17 cellular contexts compared by ENCODE assay signal in genomic region chr7:142308918-142309317, GRCh38. TPM values are rescaled to one million over a fixed set of nuclear protein-coding genes. Genes with fewer than 3 reads are reported as not detected.
A peak's percentile ranks its signal among the peaks of the same experiment; 100 is the strongest.
DNase-seq lines count a peak whose midpoint lies in the region; ATAC-seq and TF ChIP-seq lines count a peak whose summit lies in the region.
"Had no signal": no experiment of that assay in that cellular context is flagged by ENCODE, and none has a peak within 500 bp of the region (broad histone marks: within the 10 kb centered on the region; RNA-seq: fewer than 3 reads in every experiment).

No MANE protein-coding gene starts in this region.

- H3K9me3 Mint-ChIP-seq in activated CD4-positive, alpha-beta memory T cell treated with anti-CD3 and anti-CD28 coated beads for 36 hours, result no peaks in the 10 kb centered on the region
- no peaks in the 10 kb centered on the region for H3K9me3 Mint-ChIP-seq in activated CD4-positive, alpha-beta memory T cell treated with anti-CD3 and anti-CD28 coated beads, Interleukin-2, amount 10 ng/mL, durations not matched to agents 7 days and 5 days

- POLR2A ChIA-PET in activated CD4-positive, alpha-beta memory T cell treated with anti-CD3 and anti-CD28 coated beads for 36 hours (lab: Charles Lee), result no interaction called here
- POLR2A ChIA-PET in activated CD4-positive, alpha-beta memory T cell treated with anti-CD3 and anti-CD28 coated beads, Interleukin-2, amount 10 ng/mL, durations not matched to agents 7 days and 5 days (lab: Charles Lee), result interaction anchor here (0.8 to 1.4 kb wide), 4 partner anchors 479 to 500 kb away, joined by 3 to 6 read pairs (median 4); no protein-coding TSS in a partner anchor

- H3F3A ChIP-seq in Loucy (ENCODE audit: low read depth), result no peaks in the 10 kb centered on the region

- H3K4me3 ChIP-seq in Loucy (ENCODE audit: low read length, poor library complexity, severe bottlenecking), result no peak overlapping the region

- no peaks in the 10 kb centered on the region for H3K79me2 ChIP-seq in Loucy (ENCODE audit: insufficient read depth, low read length)

- no peaks in the 10 kb centered on the region for H3K36me3 Mint-ChIP-seq in activated CD4-positive, alpha-beta memory T cell treated with anti-CD3 and anti-CD28 coated beads for 36 hours
- H3K36me3 Mint-ChIP-seq in activated CD4-positive, alpha-beta memory T cell treated with anti-CD3 and anti-CD28 coated beads, Interleukin-2, amount 10 ng/mL, durations not matched to agents 7 days and 5 days (ENCODE audit: low read depth), result no peaks in the 10 kb centered on the region

- intact Hi-C loops in activated CD4-positive, alpha-beta memory T cell treated with anti-CD3 and anti-CD28 coated beads for 36 hours (cut with micrococcal nuclease), result loop anchor here (1.0 kb wide), 1 partner anchor 35 kb away; no protein-coding TSS in a partner anchor

- H4K20me1 ChIP-seq in Loucy (ENCODE audit: insufficient read depth, low read length, poor library complexity, severe bottlenecking), result no peaks in the 10 kb centered on the region

- no peak for DNase-seq in activated CD4-positive, alpha-beta memory T cell treated with anti-CD3 and anti-CD28 coated beads for 36 hours
- no peak for DNase-seq in activated CD4-positive, alpha-beta memory T cell treated with anti-CD3 and anti-CD28 coated beads, Interleukin-2, amount 10 ng/mL, durations not matched to agents 7 days and 5 days
- DNase-seq in caudate nucleus (lab: John Stamatoyannopoulos, UW) (no peak), substantia nigra (lab: John Stamatoyannopoulos, UW) (no peak)
- DNase-seq in central memory CD4-positive, alpha-beta T cell, result no peak
- DNase-seq: 8988T, C1 segment of cervical spinal cord, Caco-2, DMS53, H7, Karpas-422, NCI-H1417, NCI-H2081, NCI-H524 had no signal

- CTCF ChIA-PET in activated CD4-positive, alpha-beta memory T cell treated with anti-CD3 and anti-CD28 coated beads for 36 hours (lab: Charles Lee), result interaction anchor here (0.6 to 1.0 kb wide), 3 partner anchors 11 to 901 kb away, joined by 3 read pairs; no protein-coding TSS in a partner anchor
- CTCF ChIA-PET in activated CD4-positive, alpha-beta memory T cell treated with anti-CD3 and anti-CD28 coated beads, Interleukin-2, amount 10 ng/mL, durations not matched to agents 7 days and 5 days (lab: Charles Lee), result interaction anchor here (0.7 to 1.6 kb wide), 4 partner anchors 9 to 502 kb away, joined by 3 to 6 read pairs (median 4); no protein-coding TSS in a partner anchor

- no peak overlapping the region for H3K9ac ChIP-seq in Loucy (ENCODE audit: low read depth, low read length, poor library complexity, severe bottlenecking)

- H3K27ac ChIP-seq in caudate nucleus (ENCODE audit: low read depth, low read length) (peak overlapping the region; percentile 40), substantia nigra (ENCODE audit: low read depth, low read length, poor library complexity, severe bottlenecking) (peak overlapping the region; percentile 15)

- peaks cover 11% of the 10 kb centered on the region for H3K4me1 Mint-ChIP-seq in activated CD4-positive, alpha-beta memory T cell treated with anti-CD3 and anti-CD28 coated beads for 36 hours (ENCODE audit: low read depth)
- peaks cover 7% of the 10 kb centered on the region for H3K4me1 Mint-ChIP-seq in activated CD4-positive, alpha-beta memory T cell treated with anti-CD3 and anti-CD28 coated beads, Interleukin-2, amount 10 ng/mL, durations not matched to agents 7 days and 5 days

- ATAC-seq in GM19328 (IDR thresholded peaks at IDR 0.05; ENCODE audit: unreplicated experiment) (no peak), GM21529 (IDR thresholded peaks at IDR 0.05; ENCODE audit: unreplicated experiment) (no peak)

- no peaks in the 10 kb centered on the region for H3K36me3 ChIP-seq in Loucy (ENCODE audit: insufficient read depth, low read length)

- peak overlapping the region; percentile 34; the same call in 1 of the 2 replicates for H2AFZ ChIP-seq in Loucy (ENCODE audit: low read length)

- H3K4me1 ChIP-seq in Loucy (ENCODE audit: insufficient read depth, low read length, poor library complexity, severe bottlenecking), result peaks cover 41% of the 10 kb centered on the region
- H3K4me1 ChIP-seq: Caco-2 had no signal

- no peak for TF ChIP-seq CTCF in Loucy (conservative IDR thresholded peaks at IDR 0.05; ENCODE audit: low read length)

- no peak overlapping the region for H3K4me2 ChIP-seq in Loucy (ENCODE audit: low read depth, low read length, poor library complexity, severe bottlenecking)

- peaks cover 5% of the 10 kb centered on the region for H3K27me3 Mint-ChIP-seq in activated CD4-positive, alpha-beta memory T cell treated with anti-CD3 and anti-CD28 coated beads for 36 hours
- peaks cover 15% of the 10 kb centered on the region for H3K27me3 Mint-ChIP-seq in activated CD4-positive, alpha-beta memory T cell treated with anti-CD3 and anti-CD28 coated beads, Interleukin-2, amount 10 ng/mL, durations not matched to agents 7 days and 5 days

- peak overlapping the region; percentile 13 for H3K4me3 Mint-ChIP-seq in activated CD4-positive, alpha-beta memory T cell treated with anti-CD3 and anti-CD28 coated beads for 36 hours
- no peak overlapping the region for H3K4me3 Mint-ChIP-seq in activated CD4-positive, alpha-beta memory T cell treated with anti-CD3 and anti-CD28 coated beads, Interleukin-2, amount 10 ng/mL, durations not matched to agents 7 days and 5 days

- H3K27ac Mint-ChIP-seq in activated CD4-positive, alpha-beta memory T cell treated with anti-CD3 and anti-CD28 coated beads for 36 hours, result peak overlapping the region; percentile 50
- no peak overlapping the region for H3K27ac Mint-ChIP-seq in activated CD4-positive, alpha-beta memory T cell treated with anti-CD3 and anti-CD28 coated beads, Interleukin-2, amount 10 ng/mL, durations not matched to agents 7 days and 5 days

- H3K9me3 ChIP-seq in Loucy (ENCODE audit: insufficient read depth, low read depth, low read length), result no peaks in the 10 kb centered on the region
- H3K9me3 ChIP-seq: Caco-2 had no signal

- H3K9me2 ChIP-seq in Loucy (replicated peaks; ENCODE audit: low read depth, low read length), result no peaks in the 10 kb centered on the region

- H3K27me3 ChIP-seq in Loucy (ENCODE audit: insufficient read depth, low read length, poor library complexity, severe bottlenecking), result no peaks in the 10 kb centered on the region

RNA-seq across cellular contexts. Expression of gene PRSS58, which starts 51.1 kb away (rescaled TPM):
- total RNA-seq in activated CD4-positive, alpha-beta memory T cell treated with anti-CD3 and anti-CD28 coated beads for 36 hours, result not detected
- total RNA-seq in activated CD4-positive, alpha-beta memory T cell treated with anti-CD3 and anti-CD28 coated beads, Interleukin-2, amount 10 ng/mL, durations not matched to agents 7 days and 5 days, result not detected
- total RNA-seq: Caco-2, H7 had no signal
